ENCODE assay signal across 1 cellular context in the genomic region with DNA sequence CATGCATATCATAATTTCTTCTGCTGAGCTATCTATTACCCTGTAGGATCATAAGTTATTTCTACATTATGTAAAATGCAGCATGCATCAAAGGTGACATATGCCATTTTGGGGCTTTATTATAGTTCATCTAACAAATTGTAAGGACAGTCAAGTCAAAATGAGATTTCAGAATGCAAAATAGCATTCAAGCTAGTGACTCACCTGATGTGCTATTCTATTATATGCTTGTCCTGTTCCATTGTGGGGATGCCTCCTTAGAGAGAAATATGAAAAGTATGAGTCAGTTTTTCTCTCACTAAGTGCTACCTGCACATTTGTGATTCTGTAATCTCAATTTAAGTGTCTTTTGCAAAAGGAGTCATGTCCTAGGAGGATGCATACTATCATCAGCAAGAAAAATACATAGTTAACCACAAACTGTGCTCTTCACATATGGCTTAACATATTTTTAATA.
TF ChIP-seq lines count a peak whose summit lies in the region.

No MANE protein-coding gene starts in this region.

TF ChIP-seq in SK-N-SH treated with all-trans-retinoic acid at 6 μM for 48 hours, 23 proteins besides CTCF, POLR2A, EP300 and RAD21 (continued from another document):
- TF ChIP-seq PPARA (CRISPR knock-in tag; IDR thresholded peaks at IDR 0.05; ENCODE audit: borderline replicate concordance): no peak
TF ChIP-seq in SK-N-SH treated with all-trans-retinoic acid at 6 μM for 48 hours: peak in this region for 0.
